In the genomic region with DNA sequence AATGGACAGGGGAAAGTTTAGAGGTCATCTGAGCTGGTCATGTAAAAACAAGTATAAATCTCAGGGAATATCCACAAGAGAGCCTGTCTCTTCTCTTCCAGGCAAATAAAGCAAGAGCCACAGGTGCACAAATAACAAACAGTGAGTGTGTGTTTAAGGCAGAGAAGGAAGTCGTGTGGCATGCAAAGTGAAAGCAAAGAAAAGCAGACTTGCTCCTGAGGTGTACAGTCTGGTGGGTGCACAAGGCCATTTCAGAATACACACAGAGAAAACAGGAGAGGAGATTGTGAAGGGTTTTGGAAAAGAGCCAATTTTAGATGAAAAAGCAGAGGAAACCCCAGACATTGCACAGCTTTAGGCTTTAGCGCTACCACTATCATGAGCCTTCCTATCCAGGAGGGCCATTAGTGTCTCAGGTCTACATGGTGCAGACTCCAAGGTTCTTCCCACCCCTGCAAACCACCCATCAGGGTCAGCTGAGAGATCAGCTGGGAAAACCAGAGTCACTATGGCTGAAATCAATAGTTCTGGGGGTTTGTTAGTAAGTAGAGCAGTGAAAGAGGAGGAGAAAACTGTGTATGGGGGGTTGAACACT, we compare ENCODE assay signal across 15 cellular contexts.
A peak's percentile ranks its signal among the peaks of the same experiment; 100 is the strongest.
DNase-seq lines count a peak whose midpoint lies in the region; ATAC-seq and TF ChIP-seq lines count a peak whose summit lies in the region.
"Had no signal": no experiment of that assay in that cellular context is flagged by ENCODE, and none has a peak within 500 bp of the region (broad histone marks: within the 10 kb centered on the region; RNA-seq: fewer than 3 reads in every experiment).

No MANE protein-coding gene starts in this region.

- H3K36me3 Mint-ChIP-seq in Caco-2 (ENCODE audit: insufficient read depth, unreplicated experiment) (no peaks in the 10 kb centered on the region), T-helper 17 cell (ENCODE audit: low read depth) (no peaks in the 10 kb centered on the region)

- DNase-seq in Caco-2 (no peak), T-helper 17 cell (no peak), inferior parietal cortex (ENCODE audit: extremely low spot score) (no peak), mesenteric fat pad (ENCODE audit: low spot score) (no peak)
- DNase-seq in activated naive CD4-positive, alpha-beta T cell treated with Interleukin-2 at 50 U/mL for 16 hours = no peak
- DNase-seq: activated B cell treated with CpG ODN at 0.5 μM for 24 hours; activated naive CD8-positive, alpha-beta T cell treated with anti-CD3 and anti-CD28 coated beads, Interleukin-2, amount 50 U/mL, for 24 hours; central memory CD4-positive, alpha-beta T cell; DMS79 treated with DMSO at 0.1 percent for 48 hours; glutamatergic neuron; stimulated activated CD4-positive, alpha-beta T cell treated with anti-CD3 and anti-CD28 coated beads, Interleukin-1b, Interleukin-23, amount 100 ng/mL, for 48 hours; upper lobe of right lung had no signal

- peaks cover 6% of the 10 kb centered on the region for H3K4me1 Mint-ChIP-seq in Caco-2 (ENCODE audit: low read depth, unreplicated experiment)
- H3K4me1 Mint-ChIP-seq in T-helper 17 cell = peaks cover 5% of the 10 kb centered on the region
- H3K4me1 Mint-ChIP-seq: activated B cell treated with CpG ODN at 0.5 μM for 24 hours had no signal

- POLR2A ChIA-PET in Caco-2 (lab: Charles Lee) = no interaction called here

- no peak overlapping the region for H3K4me3 ChIP-seq in Caco-2 (ENCODE audit: low read depth, low read length)
- H3K4me3 ChIP-seq: upper lobe of right lung had no signal

- no peaks in the 10 kb centered on the region for H3K36me3 ChIP-seq in Caco-2 (ENCODE audit: control insufficient read depth, insufficient read depth, low read length)
- H3K36me3 ChIP-seq: upper lobe of right lung had no signal

- H3K4me1 ChIP-seq in Caco-2 = no peaks in the 10 kb centered on the region
- H3K4me1 ChIP-seq: upper lobe of right lung had no signal

- no peak overlapping the region for H3K27ac Mint-ChIP-seq in Caco-2 (ENCODE audit: unreplicated experiment)
- H3K27ac Mint-ChIP-seq in T-helper 17 cell = no peak overlapping the region
- H3K27ac Mint-ChIP-seq: activated B cell treated with CpG ODN at 0.5 μM for 24 hours; activated naive CD8-positive, alpha-beta T cell treated with anti-CD3 and anti-CD28 coated beads, Interleukin-2, amount 50 U/mL, for 24 hours had no signal

- BruUV-seq in Caco-2 (replicated peaks; lab: Mats Ljungman, UMichigan) = no TSS peak

- no peaks in the 10 kb centered on the region for H3K9me3 ChIP-seq in Caco-2
- no peaks in the 10 kb centered on the region for H3K9me3 ChIP-seq in T-helper 17 cell (ENCODE audit: control insufficient read depth, low read length, poor library complexity, severe bottlenecking)
- H3K9me3 ChIP-seq: upper lobe of right lung had no signal

- ATAC-seq in GM19043 (IDR thresholded peaks at IDR 0.05; ENCODE audit: low read depth, unreplicated experiment) (peak; percentile 54), HG02938 (IDR thresholded peaks at IDR 0.05; ENCODE audit: unreplicated experiment) (peak; percentile 52), T-helper 17 cell (no peak), HG03460 (IDR thresholded peaks at IDR 0.05; ENCODE audit: unreplicated experiment) (no peak)
- ATAC-seq: activated naive CD8-positive, alpha-beta T cell treated with anti-CD3 and anti-CD28 coated beads, Interleukin-2, amount 50 U/mL, for 24 hours; upper lobe of right lung had no signal

- CTCF ChIA-PET in Caco-2 (lab: Charles Lee) = no interaction called here

- intact Hi-C loops in Caco-2 (cut with micrococcal nuclease; ENCODE audit: unreplicated experiment) = no loop called here

- H3K27me3 Mint-ChIP-seq in Caco-2 (ENCODE audit: insufficient read depth, unreplicated experiment) (no peaks in the 10 kb centered on the region), T-helper 17 cell (no peaks in the 10 kb centered on the region)
- H3K27me3 Mint-ChIP-seq: activated B cell treated with CpG ODN at 0.5 μM for 24 hours; activated naive CD8-positive, alpha-beta T cell treated with anti-CD3 and anti-CD28 coated beads, Interleukin-2, amount 50 U/mL, for 24 hours had no signal

- H3K9me3 Mint-ChIP-seq in Caco-2 (ENCODE audit: unreplicated experiment) = no peaks in the 10 kb centered on the region
- H3K9me3 Mint-ChIP-seq: activated B cell treated with CpG ODN at 0.5 μM for 24 hours had no signal

- peak overlapping the region; percentile 11 for H3K4me3 Mint-ChIP-seq in Caco-2 (ENCODE audit: unreplicated experiment)
- H3K4me3 Mint-ChIP-seq in T-helper 17 cell = peak overlapping the region; percentile 64
- H3K4me3 Mint-ChIP-seq: activated B cell treated with CpG ODN at 0.5 μM for 24 hours; activated naive CD8-positive, alpha-beta T cell treated with anti-CD3 and anti-CD28 coated beads, Interleukin-2, amount 50 U/mL, for 24 hours had no signal

- TF ChIP-seq CTCF in Caco-2 (IDR thresholded peaks at IDR 0.05; ENCODE audit: insufficient read depth in 1 of 2, low read depth in 1 of 2, low read length in 1 of 2, severe bottlenecking in 1 of 2, unreplicated experiment in 1 of 2) = no peak

- no peaks in the 10 kb centered on the region for H3K27me3 ChIP-seq in Caco-2 (replicated peaks; ENCODE audit: control insufficient read depth, insufficient read depth, low read length)
- H3K27me3 ChIP-seq: upper lobe of right lung had no signal

Comparison
In these comparisons a context has a peak if more than half of its experiments do, and no peak if none do; other contexts are left out.
1. ATAC-seq: peak in GM19043 (single experiment) and HG02938 (single experiment); none in T-helper 17 cell (single experiment) and HG03460 (single experiment).